ENCODE assay signal across 30 cellular contexts in the genomic region with DNA sequence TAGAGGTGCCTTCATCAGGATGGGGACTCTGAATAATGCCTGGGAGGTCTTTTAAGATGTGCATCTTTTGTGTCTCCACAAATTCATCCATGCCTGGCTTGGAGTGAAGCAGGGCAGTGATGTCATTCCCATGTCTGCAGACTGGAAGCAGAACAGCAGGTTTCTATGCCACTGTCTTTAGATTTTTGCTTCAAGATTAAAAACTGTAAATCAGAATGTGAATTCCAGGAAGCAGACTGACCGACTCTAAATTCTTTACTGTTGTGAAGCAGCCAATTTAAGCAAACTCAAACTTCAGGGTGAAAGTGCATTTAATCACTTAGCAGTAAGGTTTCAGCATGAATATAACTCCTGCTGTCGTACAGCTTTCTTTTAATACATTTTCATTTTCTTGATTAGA.
DNase-seq lines count a peak whose midpoint lies in the region; ATAC-seq and TF ChIP-seq lines count a peak whose summit lies in the region.
"Had no signal": no experiment of that assay in that cellular context is flagged by ENCODE, and none has a peak within 500 bp of the region (broad histone marks: within the 10 kb centered on the region; RNA-seq: fewer than 3 reads in every experiment).

No MANE protein-coding gene starts in this region.

- H3K4me3 ChIP-seq in IMR-90 (ENCODE audit: insufficient read depth, low read depth, low read length) (no peak overlapping the region), neuronal stem cell (ENCODE audit: low read length in 2 of 2) (no peak overlapping the region), tibial artery (no peak overlapping the region)
- H3K4me3 ChIP-seq: esophagus muscularis mucosa, heart left ventricle, K562, mucosa of descending colon, pancreas, SJCRH30, stomach, tibial nerve had no signal

- no peak overlapping the region for H3K18ac ChIP-seq in IMR-90 (ENCODE audit: low read depth, low read length)
- no peak overlapping the region for H3K18ac ChIP-seq in neuronal stem cell (ENCODE audit: low read length)

- H3K56ac ChIP-seq in IMR-90 (ENCODE audit: extremely low read depth, insufficient read depth, low read length), result no peak overlapping the region

- no peak for TF ChIP-seq RAD21 in IMR-90 (IDR thresholded peaks at IDR 0.05; ENCODE audit: low read length)

- no peak for TF ChIP-seq CTCF in IMR-90 (conservative IDR thresholded peaks at IDR 0.05; ENCODE audit: low read depth, low read length)
- no peak for TF ChIP-seq CTCF in brain (conservative IDR thresholded peaks at IDR 0.05)
- no peak for TF ChIP-seq CTCF in tibial artery (IDR thresholded peaks at IDR 0.05)
- no peak for TF ChIP-seq CTCF in GM13976 (IDR thresholded peaks at IDR 0.05; ENCODE audit: borderline replicate concordance, control extremely low read depth, extremely low read depth, insufficient read depth, missing control alignments)

- no peak overlapping the region for H3K14ac ChIP-seq in IMR-90 (replicated peaks; ENCODE audit: low read depth, low read length)
- no peak overlapping the region for H3K14ac ChIP-seq in neuronal stem cell (ENCODE audit: low read length)

- no peak overlapping the region for H2BK15ac ChIP-seq in IMR-90 (ENCODE audit: low read depth, low read length)
- H2BK15ac ChIP-seq in neuronal stem cell (ENCODE audit: low read length), result no peak overlapping the region

- peaks cover 0 to 3% (median 3%) of the 10 kb centered on the region in 5 experiments for H3K9me3 Mint-ChIP-seq in brain

- intact Hi-C loops in IMR-90 (cut with micrococcal nuclease), result no loop called here
- intact Hi-C loops in tibial artery (cut with DNase I; ENCODE audit: low total_unique reads), result no loop called here

- in situ Hi-C loops in IMR-90 (cut with MboI; ENCODE audit: low sequenced_read_pairs) (no loop called here), GM13976 (cut with MboI; ENCODE audit: low sequenced_read_pairs, unreplicated experiment) (no loop called here)

- WGBS in IMR-90 (ENCODE audit: extremely low coverage in 2 of 2, insufficient read length in 1 of 2), 2 experiments, result no CpG with 5 or more reads among the region's 2 CpGs
- no CpG with 5 or more reads among the region's 2 CpGs for WGBS in neuronal stem cell (ENCODE audit: extremely low coverage in 2 of 2, insufficient read length in 2 of 2, insufficient replicate concordance in 1 of 2), 2 donors

- no peak overlapping the region for H4K5ac ChIP-seq in IMR-90 (ENCODE audit: low read depth, low read length)

- H3K27ac Mint-ChIP-seq in brain, result peak overlapping the region in 3 of 5 experiments; percentile 51 to 82 (median 61)
- H3K27ac Mint-ChIP-seq: activated naive CD4-positive, alpha-beta T cell treated with anti-CD3 and anti-CD28 coated beads, Interleukin-2, amount 50 U/mL, for 72 hours; natural killer cell; WTC11 had no signal

- no peak overlapping the region for H2BK5ac ChIP-seq in IMR-90 (ENCODE audit: low read depth, low read length, poor library complexity, severe bottlenecking)
- H2BK5ac ChIP-seq in neuronal stem cell (ENCODE audit: low read length), result no peak overlapping the region

- H4K8ac ChIP-seq in IMR-90 (ENCODE audit: low read depth in 2 of 2, low read length in 2 of 2), result no peak overlapping the region
- H4K8ac ChIP-seq in neuronal stem cell (ENCODE audit: low read depth, low read length), result no peak overlapping the region

- no peak overlapping the region for H2BK12ac ChIP-seq in neuronal stem cell (ENCODE audit: low read length)

- no peak for ATAC-seq in IMR-90 (ENCODE audit: low read depth)
- ATAC-seq: activated naive CD4-positive, alpha-beta T cell treated with anti-CD3 and anti-CD28 coated beads, Interleukin-2, amount 50 U/mL, for 72 hours; heart left ventricle; K562; mucosa of descending colon; natural killer cell; pancreas; WTC11 had no signal

- no peak overlapping the region for H2AK5ac ChIP-seq in IMR-90 (ENCODE audit: low read depth, low read length)
- H2AK5ac ChIP-seq in neuronal stem cell (ENCODE audit: low read depth, low read length), result no peak overlapping the region

- H3K9me1 ChIP-seq in IMR-90 (ENCODE audit: insufficient read depth, low read length), result no peaks in the 10 kb centered on the region

- H3K4me1 Mint-ChIP-seq in brain, result peaks cover 23% of the 10 kb centered on the region
- H3K4me1 Mint-ChIP-seq: natural killer cell had no signal

- POLR2A ChIA-PET in IMR-90 (lab: Charles Lee; ENCODE audit: unreplicated experiment), result no interaction called here

- TF ChIP-seq POLR2A in IMR-90 (IDR thresholded peaks at IDR 0.05; ENCODE audit: low read depth, low read length), result no peak

- no peaks in the 10 kb centered on the region for H3K36me3 Mint-ChIP-seq in brain
- H3K36me3 Mint-ChIP-seq: activated naive CD4-positive, alpha-beta T cell treated with anti-CD3 and anti-CD28 coated beads, Interleukin-2, amount 50 U/mL, for 72 hours; natural killer cell; WTC11 had no signal

- H3K27me3 Mint-ChIP-seq in brain, result no peaks in the 10 kb centered on the region

- DNase-seq in IMR-90 (peak; percentile 11), neuronal stem cell (ENCODE audit: low spot score) (no peak), tibial artery (no peak), HCEC 1CT (no peak), GM13976 (ENCODE audit: low spot score) (no peak), DMS153 (lab: John Stamatoyannopoulos, UW) (no peak)
- DNase-seq: activated CD4-positive, alpha-beta T cell treated with anti-CD3 and anti-CD28 coated beads, Interleukin-2, amount 50 U/mL, for 1 hour; activated effector memory CD4-positive, alpha-beta T cell treated with Interleukin-2 at 50 U/mL for 16 hours; activated T-cell treated with anti-CD3 and anti-CD28 coated beads, Interleukin-2, amount 50 U/mL, for 1 hour; caudate nucleus; dermis blood vessel endothelial cell; DMS79; foreskin melanocyte; GF-D8; heart left ventricle; mucosa of descending colon; natural killer cell; NCI-H1092; NCI-H187; NCI-H2171; NCI-H510A treated with DMSO at 0.1 percent for 48 hours; pancreas; SJCRH30; stomach had no signal

- no peak overlapping the region for H3K4me2 ChIP-seq in IMR-90 (ENCODE audit: low read depth, low read length)
- H3K4me2 ChIP-seq in neuronal stem cell (ENCODE audit: insufficient read depth, low read length, poor library complexity, severe bottlenecking), result no peak overlapping the region

- H2BK120ac ChIP-seq in IMR-90 (ENCODE audit: low read depth, low read length) (no peak overlapping the region), neuronal stem cell (ENCODE audit: low read depth, low read length) (no peak overlapping the region)

- no peak overlapping the region for H3K4me3 Mint-ChIP-seq in brain
- H3K4me3 Mint-ChIP-seq: natural killer cell, WTC11 had no signal

- H3K9ac ChIP-seq in IMR-90 (ENCODE audit: low read depth, low read length) (no peak overlapping the region), neuronal stem cell (ENCODE audit: low read depth, low read length, poor library complexity) (no peak overlapping the region)

- no peak overlapping the region for H2AK9ac ChIP-seq in IMR-90 (replicated peaks; ENCODE audit: low read depth, low read length, poor library complexity)

- no peak overlapping the region for H2BK20ac ChIP-seq in IMR-90 (ENCODE audit: low read depth, low read length)

- H3K27me3 ChIP-seq in IMR-90 (ENCODE audit: control insufficient read depth, insufficient read depth, low read length) (no peaks in the 10 kb centered on the region), neuronal stem cell (ENCODE audit: control insufficient read depth in 3 of 3, insufficient read depth in 3 of 3, low read depth in 1 of 3, low read length in 3 of 3) (no peaks in the 10 kb centered on the region), tibial artery (no peaks in the 10 kb centered on the region)
- H3K27me3 ChIP-seq: esophagus muscularis mucosa, heart left ventricle, pancreas, SJCRH30, stomach, tibial nerve had no signal

- dilution Hi-C loops in IMR-90 (cut with HindIII; ENCODE audit: low sequenced_read_pairs, unreplicated experiment), result no loop called here

- H4K91ac ChIP-seq in IMR-90 (ENCODE audit: insufficient read depth, low read depth, low read length), result no peak overlapping the region
- H4K91ac ChIP-seq in neuronal stem cell (ENCODE audit: low read depth, low read length, poor library complexity), result no peak overlapping the region

- H2AFZ ChIP-seq in IMR-90 (replicated peaks; ENCODE audit: low read length, poor library complexity), result no peak overlapping the region
- H2AFZ ChIP-seq in neuronal stem cell (ENCODE audit: low read length), result peak overlapping the region; percentile 32

- no peaks in the 10 kb centered on the region for H3K79me1 ChIP-seq in IMR-90 (ENCODE audit: low read depth in 1 of 2, low read length in 2 of 2)
- no peaks in the 10 kb centered on the region for H3K79me1 ChIP-seq in neuronal stem cell (ENCODE audit: low read depth, low read length)

- no TSS peak for BruUV-seq in IMR-90 (replicated peaks; lab: Mats Ljungman, UMichigan)

- H3K36me3 ChIP-seq in IMR-90 (ENCODE audit: control insufficient read depth, insufficient read depth, low read length) (no peaks in the 10 kb centered on the region), neuronal stem cell (replicated peaks in 1 of 2; ENCODE audit: control insufficient read depth in 2 of 2, insufficient read depth in 2 of 2, low read length in 2 of 2) (no peaks in the 10 kb centered on the region), tibial artery (no peaks in the 10 kb centered on the region)
- H3K36me3 ChIP-seq: esophagus muscularis mucosa, heart left ventricle, pancreas, SJCRH30, stomach, tibial nerve had no signal

- H3K27ac ChIP-seq in IMR-90 (ENCODE audit: insufficient read depth, low read length), result no peak overlapping the region
- no peak overlapping the region for H3K27ac ChIP-seq in neuronal stem cell (replicated peaks; ENCODE audit: low read length)
- H3K27ac ChIP-seq in tibial artery, result peak overlapping the region; percentile 25 to 52
- H3K27ac ChIP-seq: esophagus muscularis mucosa, heart left ventricle, pancreas, SJCRH30, stomach, tibial nerve had no signal

- CTCF ChIA-PET in IMR-90 (lab: Yijun Ruan, JAX), result no interaction called here

- no peaks in the 10 kb centered on the region for H3K9me3 ChIP-seq in IMR-90 (ENCODE audit: control insufficient read depth, insufficient read depth, low read length)
- no peaks in the 10 kb centered on the region for H3K9me3 ChIP-seq in neuronal stem cell (replicated peaks in 1 of 2; ENCODE audit: control insufficient read depth in 2 of 2, insufficient read depth in 1 of 2, low read depth in 1 of 2, low read length in 2 of 2)
- no peaks in the 10 kb centered on the region for H3K9me3 ChIP-seq in tibial artery
- H3K9me3 ChIP-seq: esophagus muscularis mucosa, heart left ventricle, mucosa of descending colon, pancreas, SJCRH30, stomach, tibial nerve had no signal

- H3K23ac ChIP-seq in IMR-90 (ENCODE audit: low read depth, low read length) (no peak overlapping the region), neuronal stem cell (ENCODE audit: low read depth, low read length, poor library complexity) (no peak overlapping the region)

- no peaks in the 10 kb centered on the region for H4K20me1 ChIP-seq in IMR-90 (ENCODE audit: insufficient read depth, low read length)

- H3K4ac ChIP-seq in IMR-90 (ENCODE audit: low read depth, low read length) (no peak overlapping the region), neuronal stem cell (ENCODE audit: low read length) (no peak overlapping the region)

- H3K4me1 ChIP-seq in IMR-90 (ENCODE audit: control insufficient read depth, insufficient read depth, low read length), result no peaks in the 10 kb centered on the region
- H3K4me1 ChIP-seq in neuronal stem cell (ENCODE audit: control insufficient read depth in 2 of 2, insufficient read depth in 1 of 2, low read depth in 1 of 2, low read length in 2 of 2), result peaks cover 3 to 4% of the 10 kb centered on the region in 2 donors
- peaks cover 0 to 33% (median 20%) of the 10 kb centered on the region in 4 donors for H3K4me1 ChIP-seq in tibial artery
- H3K4me1 ChIP-seq: heart left ventricle, pancreas, SJCRH30 had no signal

Comparison
In these comparisons a context has a peak if more than half of its experiments do, and no peak if none do; other contexts are left out.
1. H3K27ac ChIP-seq: peak in tibial artery (2 of 2); none in IMR-90 (single experiment) and neuronal stem cell (single experiment).